In genomic region chr1:111754964-111755320, GRCh38 we compare ENCODE assay signal across 1 cellular context.
TF ChIP-seq lines count a peak whose summit lies in the region.

No MANE protein-coding gene starts in this region.

TF ChIP-seq in K562, 482 proteins besides CTCF, POLR2A, EP300 and RAD21 (continued from another document):
- TF ChIP-seq TAL1 (IDR thresholded peaks at IDR 0.05) (peak; percentile 4; the same call in 1 of the 2 replicates), ZNF398 (CRISPR knock-in tag; IDR thresholded peaks at IDR 0.05) (no peak), YY1 (IDR thresholded peaks at IDR 0.05; ENCODE audit: borderline replicate concordance in 1 of 3, control insufficient read depth in 1 of 3, extremely low read depth in 1 of 3, insufficient read depth in 3 of 3, insufficient read length in 1 of 3, insufficient replicate concordance in 2 of 3, low read depth in 1 of 3, low read length in 2 of 3) (peak in 1 of 3 experiments; percentile 39), ATF4 (CRISPR knock-in tag; IDR thresholded peaks at IDR 0.05) (0 out of 2 replicates have a peak, but pooled peaks have one; percentile 5), TAF15 (IDR thresholded peaks at IDR 0.05; ENCODE audit: low read depth, low read length) (no peak), SMARCB1 (IDR thresholded peaks at IDR 0.05; ENCODE audit: insufficient read length, low read depth) (no peak), ZNF57 (CRISPR knock-in tag; IDR thresholded peaks at IDR 0.05) (no peak), ETV1 (tag; conservative IDR thresholded peaks at IDR 0.05; ENCODE audit: low read depth) (peak; percentile 60; the same call in 1 of the 2 replicates), XRCC3 (IDR thresholded peaks at IDR 0.05) (no peak), CBX1 (IDR thresholded peaks at IDR 0.05; ENCODE audit: low read depth) (no peak), E2F3 (CRISPR knock-in tag; IDR thresholded peaks at IDR 0.05) (peak; percentile 16; the same call in 1 of the 2 replicates), RREB1 (CRISPR knock-in tag; IDR thresholded peaks at IDR 0.05) (peak; percentile 85), MYC (IDR thresholded peaks at IDR 0.05; ENCODE audit: low read depth, low read length) (no peak), MYC (CRISPR knock-in tag; IDR thresholded peaks at IDR 0.05; ENCODE audit: borderline replicate concordance, low read depth) (no peak), EGR1 (conservative IDR thresholded peaks at IDR 0.05) (peak; percentile 100), AFF4 (CRISPR knock-in tag; IDR thresholded peaks at IDR 0.05) (no peak), CHD1 (IDR thresholded peaks at IDR 0.05; ENCODE audit: low read length) (peak; percentile 39), CREBBP (IDR thresholded peaks at IDR 0.05; ENCODE audit: low read depth, low read length) (no peak), ZNF512 (tag; IDR thresholded peaks at IDR 0.05) (no peak), MBD2 (IDR thresholded peaks at IDR 0.05; ENCODE audit: borderline replicate concordance, low read depth) (no peak), ZKSCAN1 (IDR thresholded peaks at IDR 0.05; ENCODE audit: low read depth, low read length) (no peak), SRF (CRISPR knock-in tag; IDR thresholded peaks at IDR 0.05) (0 out of 4 replicates have a peak, but pooled peaks of 1 of the 2 experiments have one; percentile 1), BACH1 (tag; IDR thresholded peaks at IDR 0.05) (no peak), HES1 (IDR thresholded peaks at IDR 0.05; ENCODE audit: low read depth) (peak; percentile 34; the same call in 1 of the 2 replicates), HOMEZ (CRISPR knock-in tag; IDR thresholded peaks at IDR 0.05) (peak; percentile 46; the same call in 1 of the 2 replicates), STAT5A (IDR thresholded peaks at IDR 0.05; ENCODE audit: borderline replicate concordance, low read length) (no peak), DIDO1 (tag; IDR thresholded peaks at IDR 0.05; ENCODE audit: low read depth) (peak; percentile 12; the same call in 1 of the 2 replicates), TRIM25 (IDR thresholded peaks at IDR 0.05; ENCODE audit: borderline replicate concordance) (no peak), SIRT6 (IDR thresholded peaks at IDR 0.05; ENCODE audit: low read depth, low read length) (no peak), ZBTB17 (CRISPR knock-in tag; IDR thresholded peaks at IDR 0.05) (no peak), SMARCA4 (IDR thresholded peaks at IDR 0.05) (no peak), ZZZ3 (IDR thresholded peaks at IDR 0.05) (no peak), PRMT5 (CRISPR knock-in tag; IDR thresholded peaks at IDR 0.05) (no peak), ZNF41 (CRISPR knock-in tag; conservative IDR thresholded peaks at IDR 0.05) (0 out of 2 replicates have a peak, but pooled peaks have one; percentile 8), ZNF134 (CRISPR knock-in tag; conservative IDR thresholded peaks at IDR 0.05) (0 out of 2 replicates have a peak, but pooled peaks have one; percentile 17), POLR2G (IDR thresholded peaks at IDR 0.05; ENCODE audit: low read depth, low read length) (no peak), TEAD1 (CRISPR knock-in tag; IDR thresholded peaks at IDR 0.05) (0 out of 4 replicates have a peak, but pooled peaks of 1 of the 2 experiments have one; percentile 15)
TF ChIP-seq in K562: peak in this region for 24.
